Comparison of ENCODE assay signal across 8 cellular contexts in the genomic region with DNA sequence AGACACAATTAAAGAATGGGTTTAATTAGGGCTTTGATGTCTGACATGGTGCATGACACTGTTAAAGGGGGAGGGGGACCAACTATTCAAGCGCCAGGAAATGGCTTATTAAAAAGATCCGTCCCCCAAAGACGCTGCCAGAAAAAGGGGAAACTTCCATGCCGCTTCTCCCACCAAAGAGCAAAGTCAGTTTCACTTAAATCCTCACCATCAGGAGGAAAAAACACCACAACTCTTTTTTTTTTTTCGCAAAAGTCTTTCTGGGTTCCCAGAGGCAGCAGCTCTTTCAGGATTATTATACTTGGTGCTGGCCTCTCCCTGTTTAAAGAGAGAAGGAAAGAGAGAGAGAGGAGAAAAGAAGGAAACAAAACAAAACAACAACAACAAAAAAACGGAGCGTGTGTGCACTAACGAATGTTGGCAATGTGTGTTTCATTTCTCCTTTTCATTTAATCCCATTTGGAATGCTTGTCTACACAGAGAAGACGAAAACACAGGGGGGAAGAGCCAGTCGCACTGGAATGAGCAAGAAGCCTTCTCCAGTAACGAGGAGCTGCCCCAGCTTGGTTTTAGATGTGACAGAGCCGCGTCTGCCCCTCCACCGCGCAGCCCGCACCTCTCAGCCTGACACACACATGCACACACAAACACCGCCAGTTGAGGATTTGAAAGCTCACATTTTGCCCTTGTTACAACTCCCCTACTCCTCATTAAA. TPM values are rescaled to one million over a fixed set of nuclear protein-coding genes. Genes with fewer than 3 reads are reported as not detected.
DNase-seq lines count a peak whose midpoint lies in the region; ATAC-seq and TF ChIP-seq lines count a peak whose summit lies in the region.

No MANE protein-coding gene starts in this region.

- no peak for TF ChIP-seq CTCF in breast epithelium (IDR thresholded peaks at IDR 0.05)
- no peak for TF ChIP-seq CTCF in mammary epithelial cell (conservative IDR thresholded peaks at IDR 0.05 in 1 of 2, IDR thresholded peaks at IDR 0.05 in 1 of 2; ENCODE audit: extremely low read depth in 1 of 2, insufficient read depth in 1 of 2, low read depth in 1 of 2, low read length in 2 of 2)
- no peak for TF ChIP-seq CTCF in gastrocnemius medialis (IDR thresholded peaks at IDR 0.05 in 4 of 5, conservative IDR thresholded peaks at IDR 0.05 in 1 of 5)

- CTCF ChIA-PET in mammary epithelial cell (lab: Charles Lee; ENCODE audit: low non-redundant PET) = no interaction called here

- no peaks in the 10 kb centered on the region for H3K79me2 ChIP-seq in mammary epithelial cell (ENCODE audit: insufficient read depth, low read length)

- no TSS peak for BruUV-seq in mammary epithelial cell (replicated peaks; lab: Mats Ljungman, UMichigan)

- H3K4me3 ChIP-seq in breast epithelium (peak overlapping the region; percentile 7 to 21 (median 9)), mammary epithelial cell (replicated peaks in 1 of 3; ENCODE audit: insufficient read depth in 1 of 3, low read depth in 2 of 3, low read length in 3 of 3) (no peak overlapping the region), right cardiac atrium (ENCODE audit: low read length) (peak overlapping the region; percentile 18), subcutaneous abdominal adipose tissue (ENCODE audit: low read depth in 1 of 5, low read length in 5 of 5) (peak overlapping the region; percentile 3 to 53 (median 48)), gastrocnemius medialis (no peak overlapping the region)

- ATAC-seq in right cardiac atrium = no peak
- ATAC-seq in gastrocnemius medialis = no peak

- H3K27ac ChIP-seq in breast epithelium = no peak overlapping the region
- no peak overlapping the region for H3K27ac ChIP-seq in mammary epithelial cell (ENCODE audit: insufficient read depth, low read depth, low read length)
- no peak overlapping the region for H3K27ac ChIP-seq in right cardiac atrium (ENCODE audit: low read length)
- H3K27ac ChIP-seq in subcutaneous abdominal adipose tissue (ENCODE audit: low read depth, low read length) = no peak overlapping the region
- H3K27ac ChIP-seq in gastrocnemius medialis = no peak overlapping the region

- H3K36me3 ChIP-seq in breast epithelium = no peaks in the 10 kb centered on the region
- no peaks in the 10 kb centered on the region for H3K36me3 ChIP-seq in mammary epithelial cell (ENCODE audit: insufficient read depth, low read length)
- H3K36me3 ChIP-seq in subcutaneous abdominal adipose tissue (ENCODE audit: control insufficient read depth in 5 of 5, insufficient read depth in 5 of 5, low read length in 5 of 5) = no peaks in the 10 kb centered on the region
- H3K36me3 ChIP-seq in gastrocnemius medialis = no peaks in the 10 kb centered on the region

- 87% methylated on average over 17 of the region's 17 CpGs for WGBS in mammary epithelial cell (ENCODE audit: low coverage, missing lambda C conversion rate)
- 27% methylated on average over 17 of the region's 17 CpGs for WGBS in right cardiac atrium

- in situ Hi-C loops in mammary epithelial cell (cut with MboI; ENCODE audit: low sequenced_read_pairs in 2 of 2) = no loop called here
- in situ Hi-C loops in gastrocnemius medialis (cut with MboI; ENCODE audit: low sequenced_read_pairs in 4 of 4) = no loop called here

- H2AFZ ChIP-seq in mammary epithelial cell (ENCODE audit: low read depth, low read length) = no peak overlapping the region

- H3K9me3 ChIP-seq in breast epithelium = no peaks in the 10 kb centered on the region
- H3K9me3 ChIP-seq in mammary epithelial cell (replicated peaks; ENCODE audit: insufficient read depth, low read length) = peaks cover 2% of the 10 kb centered on the region
- no peaks in the 10 kb centered on the region for H3K9me3 ChIP-seq in right cardiac atrium (ENCODE audit: control insufficient read depth, low read length)
- no peaks in the 10 kb centered on the region for H3K9me3 ChIP-seq in subcutaneous abdominal adipose tissue (ENCODE audit: control insufficient read depth in 5 of 5, low read length in 5 of 5)
- H3K9me3 ChIP-seq in gastrocnemius medialis = no peaks in the 10 kb centered on the region

- no peak overlapping the region for H3K4me2 ChIP-seq in mammary epithelial cell (ENCODE audit: insufficient read depth, low read depth, low read length)

- no peak for TF ChIP-seq POLR2A in breast epithelium (IDR thresholded peaks at IDR 0.05)
- no peak for TF ChIP-seq POLR2A in gastrocnemius medialis (IDR thresholded peaks at IDR 0.05)

- H3K9ac ChIP-seq in mammary epithelial cell (ENCODE audit: insufficient read depth, low read length) = no peak overlapping the region
- H3K9ac ChIP-seq in subcutaneous abdominal adipose tissue (ENCODE audit: low read length in 5 of 5) = peak overlapping the region in 3 of 5 donors; percentile 4 to 47 (median 30)

- intact Hi-C loops in breast epithelium (cut with DNase I; ENCODE audit: low total_unique reads) = no loop called here
- intact Hi-C loops in mammary epithelial cell (cut with micrococcal nuclease) = no loop called here
- intact Hi-C loops in right cardiac atrium (cut with DNase I) = no loop called here
- intact Hi-C loops in gastrocnemius medialis (cut with DNase I; ENCODE audit: low total_unique reads) = no loop called here

- H3K27me3 ChIP-seq in breast epithelium = no peaks in the 10 kb centered on the region
- H3K27me3 ChIP-seq in mammary epithelial cell (ENCODE audit: insufficient read depth, low read length) = no peaks in the 10 kb centered on the region
- no peaks in the 10 kb centered on the region for H3K27me3 ChIP-seq in right cardiac atrium (ENCODE audit: control insufficient read depth, insufficient read depth)
- no peaks in the 10 kb centered on the region for H3K27me3 ChIP-seq in subcutaneous abdominal adipose tissue (ENCODE audit: control insufficient read depth in 5 of 5, insufficient read depth in 4 of 5, low read length in 5 of 5)
- H3K27me3 ChIP-seq in gastrocnemius medialis = no peaks in the 10 kb centered on the region

- no peaks in the 10 kb centered on the region for H4K20me1 ChIP-seq in mammary epithelial cell (ENCODE audit: insufficient read depth, low read length)

- dilution Hi-C loops in mammary epithelial cell (cut with HindIII; ENCODE audit: low sequenced_read_pairs) = loop anchor here (10.0 kb wide), 1 partner anchor 59 kb away; no protein-coding TSS in a partner anchor

- DNase-seq in breast epithelium (ENCODE audit: low spot score in 2 of 2) (no peak), mammary epithelial cell (no peak), right cardiac atrium (no peak), mesenteric fat pad (ENCODE audit: low spot score) (no peak), NCI-H526 treated with DMSO at 0.1 percent for 48 hours (lab: John Stamatoyannopoulos, UW) (no peak), gastrocnemius medialis (no peak)
- DNase-seq in activated CD4-positive, alpha-beta T cell treated with anti-CD3 and anti-CD28 coated beads, Interleukin-2, amount 50 U/mL, for 1 hour = peak; percentile 3

- no peaks in the 10 kb centered on the region for H3K4me1 ChIP-seq in breast epithelium
- H3K4me1 ChIP-seq in mammary epithelial cell (ENCODE audit: insufficient read depth, low read length) = no peaks in the 10 kb centered on the region
- H3K4me1 ChIP-seq in right cardiac atrium (ENCODE audit: control insufficient read depth, insufficient read depth, low read length) = no peaks in the 10 kb centered on the region
- H3K4me1 ChIP-seq in subcutaneous abdominal adipose tissue (ENCODE audit: control insufficient read depth in 5 of 5, insufficient read depth in 5 of 5, low read length in 5 of 5) = peaks cover 0 to 11% (median 6%) of the 10 kb centered on the region in 5 donors
- H3K4me1 ChIP-seq in gastrocnemius medialis = no peaks in the 10 kb centered on the region

RNA-seq across cellular contexts. Expression of a gene that starts 32.6 kb away (rescaled TPM):
- total RNA-seq in breast epithelium (10 to 100 TPM in 2 of 3 donors, 1 to 10 TPM in 1; 8.3 to 13.1 (median 10.5) TPM), mammary epithelial cell (under 1 TPM; 0.14 to 0.67 TPM), right cardiac atrium (10 to 100 TPM; 26.0 to 31.1 (median 29.0) TPM), mesenteric fat pad (26.9 TPM), gastrocnemius medialis (10 to 100 TPM in 3 of 4 donors, 1 to 10 TPM in 1; 9.9 to 27.2 (median 17.9) TPM)
- polyA plus RNA-seq in mammary epithelial cell (0.01 TPM), right cardiac atrium (8.9 TPM)
- polyA minus RNA-seq in mammary epithelial cell = not detected

Comparison
In these comparisons a context has a peak if more than half of its experiments do, and no peak if none do; other contexts are left out.
1. H3K4me3 ChIP-seq: peak in breast epithelium (3 of 3), right cardiac atrium (single experiment) and subcutaneous abdominal adipose tissue (5 of 5); none in mammary epithelial cell (0 of 3) and gastrocnemius medialis (0 of 4).
2. RNA of a gene that starts 32.6 kb away (total RNA-seq): 26.0 to 31.1 TPM in right cardiac atrium, 26.9 TPM in mesenteric fat pad (single experiment), 9.9 to 27.2 TPM in gastrocnemius medialis and 8.3 to 13.1 TPM in breast epithelium; 0.14 to 0.67 TPM in mammary epithelial cell; every median in the first group is over 4 times any median in the second.